ENCODE assay signal across 17 cellular contexts in the genomic region with DNA sequence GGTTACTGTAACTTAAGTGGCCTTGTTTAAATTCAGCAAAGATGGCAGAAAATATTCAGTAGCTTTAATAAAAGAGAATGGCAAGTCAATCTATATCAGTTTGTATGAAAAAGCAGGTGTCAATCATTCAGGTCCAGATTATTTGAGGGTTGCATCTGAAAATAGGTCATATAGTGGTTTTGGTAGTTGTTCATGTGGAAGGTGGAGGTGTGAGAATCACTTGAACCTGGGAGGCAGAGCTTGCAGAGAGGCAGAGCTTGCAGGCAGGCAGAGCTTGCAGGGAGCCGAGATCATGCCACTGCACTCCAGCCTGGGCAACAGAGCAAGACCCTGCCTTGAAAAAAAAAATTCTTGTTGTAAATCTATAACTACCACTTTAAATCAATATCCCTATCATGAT.
DNase-seq lines count a peak whose midpoint lies in the region; ATAC-seq and TF ChIP-seq lines count a peak whose summit lies in the region.
"Had no signal": no experiment of that assay in that cellular context is flagged by ENCODE, and none has a peak within 500 bp of the region (broad histone marks: within the 10 kb centered on the region; RNA-seq: fewer than 3 reads in every experiment).

No MANE protein-coding gene starts in this region.

- H4K20me1 ChIP-seq in KMS-11 (ENCODE audit: insufficient read depth) = no peaks in the 10 kb centered on the region

- H3K9me3 Mint-ChIP-seq in WTC11 (peaks cover 18% of the 10 kb centered on the region), immature natural killer cell (peaks cover 0 to 1% (median 0%) of the 10 kb centered on the region in 6 donors)
- H3K9me3 Mint-ChIP-seq in stimulated activated effector memory CD8-positive, alpha-beta T cell treated with anti-CD3 and anti-CD28 coated beads, Interleukin-12 subunit alpha, Interleukin-12 subunit beta, amount 100 ng/mL, for 72 hours = no peaks in the 10 kb centered on the region
- H3K9me3 Mint-ChIP-seq: CD8-positive, alpha-beta T cell; HFFc6 had no signal

- DNase-seq in WTC11 (ENCODE audit: low spot score) (no peak), immature natural killer cell (no peak), NCI-H446 treated with DMSO at 0.1 percent for 48 hours (lab: John Stamatoyannopoulos, UW) (no peak), SJCRH30 (no peak)
- DNase-seq in stimulated activated effector memory CD8-positive, alpha-beta T cell treated with anti-CD3 and anti-CD28 coated beads, Interleukin-12 subunit alpha, Interleukin-12 subunit beta, amount 100 ng/mL, for 72 hours (ENCODE audit: low spot score in 2 of 2) = no peak
- DNase-seq in stimulated activated CD4-positive, alpha-beta T cell treated with anti-CD3 and anti-CD28 coated beads, Interleukin-4, amount 100 ng/mL, for 4 hours = no peak
- DNase-seq: BE2C; Caco-2; CD8-positive, alpha-beta T cell; DMS53; GF-D8; HCEC 1CT; HFFc6 had no signal

- H3K9me3 ChIP-seq in SJCRH30 (replicated peaks) = no peaks in the 10 kb centered on the region
- H3K9me3 ChIP-seq: A549, BE2C, Caco-2 had no signal

- POLR2A ChIA-PET in WTC11 (lab: Charles Lee) = no interaction called here

- no peak overlapping the region for H2AFZ ChIP-seq in KMS-11 (ENCODE audit: low read depth)

- no peak overlapping the region for H3K27ac ChIP-seq in KMS-11
- H3K27ac ChIP-seq in SJCRH30 = no peak overlapping the region
- H3K27ac ChIP-seq: A549, C4-2B, HL-60 had no signal

- H3K4me1 ChIP-seq in KMS-11 (ENCODE audit: low read depth, poor library complexity, severe bottlenecking) = peaks cover 69% of the 10 kb centered on the region
- no peaks in the 10 kb centered on the region for H3K4me1 ChIP-seq in SJCRH30
- H3K4me1 ChIP-seq: A549, BE2C, Caco-2 had no signal

- CTCF ChIA-PET in WTC11 (lab: Charles Lee) = no interaction called here

- peak overlapping the region; percentile 4; the same call in 1 of the 2 replicates for H3K4me2 ChIP-seq in KMS-11
- H3K4me2 ChIP-seq: A549 had no signal

- H3K4me3 Mint-ChIP-seq in WTC11 (no peak overlapping the region), immature natural killer cell (peak overlapping the region; percentile 39 to 86 (median 76))
- no peak overlapping the region for H3K4me3 Mint-ChIP-seq in stimulated activated effector memory CD8-positive, alpha-beta T cell treated with anti-CD3 and anti-CD28 coated beads, Interleukin-12 subunit alpha, Interleukin-12 subunit beta, amount 100 ng/mL, for 72 hours
- H3K4me3 Mint-ChIP-seq: CD8-positive, alpha-beta T cell; HFFc6 had no signal

- H3K36me3 Mint-ChIP-seq in WTC11 = peaks cover 15% of the 10 kb centered on the region
- H3K36me3 Mint-ChIP-seq in immature natural killer cell = peaks cover 0 to 11% (median 0%) of the 10 kb centered on the region in 3 donors
- no peaks in the 10 kb centered on the region for H3K36me3 Mint-ChIP-seq in stimulated activated effector memory CD8-positive, alpha-beta T cell treated with anti-CD3 and anti-CD28 coated beads, Interleukin-12 subunit alpha, Interleukin-12 subunit beta, amount 100 ng/mL, for 72 hours
- H3K36me3 Mint-ChIP-seq: CD8-positive, alpha-beta T cell had no signal

- no peak for TF ChIP-seq CTCF in KMS-11 (conservative IDR thresholded peaks at IDR 0.05; ENCODE audit: low read depth, low read length)
- no peak for TF ChIP-seq CTCF in WTC11 (IDR thresholded peaks at IDR 0.05)

- no peaks in the 10 kb centered on the region for H3K36me3 ChIP-seq in KMS-11 (ENCODE audit: insufficient read depth)
- no peaks in the 10 kb centered on the region for H3K36me3 ChIP-seq in SJCRH30
- H3K36me3 ChIP-seq: BE2C had no signal

- H3K9ac ChIP-seq in KMS-11 = no peak overlapping the region

- H3K79me2 ChIP-seq in KMS-11 (ENCODE audit: insufficient read depth, low read depth) = no peaks in the 10 kb centered on the region

- H3K27me3 Mint-ChIP-seq in WTC11 (ENCODE audit: low read depth) = no peaks in the 10 kb centered on the region; the same call in 1 of the 2 replicates
- peaks cover 0 to 5% (median 2%) of the 10 kb centered on the region in 3 donors for H3K27me3 Mint-ChIP-seq in immature natural killer cell (ENCODE audit: low read depth in 3 of 3)

- ATAC-seq in WTC11 = no peak
- ATAC-seq in stimulated activated effector memory CD8-positive, alpha-beta T cell treated with anti-CD3 and anti-CD28 coated beads, Interleukin-12 subunit alpha, Interleukin-12 subunit beta, amount 100 ng/mL, for 72 hours = no peak
- ATAC-seq: A549; CD8-positive, alpha-beta T cell had no signal

- H3K27ac Mint-ChIP-seq in WTC11 (no peak overlapping the region), immature natural killer cell (peak overlapping the region; percentile 79 to 90 (median 82))
- H3K27ac Mint-ChIP-seq in stimulated activated effector memory CD8-positive, alpha-beta T cell treated with anti-CD3 and anti-CD28 coated beads, Interleukin-12 subunit alpha, Interleukin-12 subunit beta, amount 100 ng/mL, for 72 hours = peak overlapping the region; percentile 83
- H3K27ac Mint-ChIP-seq: CD8-positive, alpha-beta T cell; HFFc6 had no signal

- H3K4me3 ChIP-seq in KMS-11 (IDR thresholded peaks at IDR 0.05; ENCODE audit: insufficient read depth, low read depth, low read length) = no peak overlapping the region
- no peak overlapping the region for H3K4me3 ChIP-seq in SJCRH30
- H3K4me3 ChIP-seq: A549 had no signal

- H3K4me1 Mint-ChIP-seq in WTC11 = peaks cover 8% of the 10 kb centered on the region
- H3K4me1 Mint-ChIP-seq in immature natural killer cell = peaks cover 37 to 48% of the 10 kb centered on the region in 2 donors
- H3K4me1 Mint-ChIP-seq in stimulated activated effector memory CD8-positive, alpha-beta T cell treated with anti-CD3 and anti-CD28 coated beads, Interleukin-12 subunit alpha, Interleukin-12 subunit beta, amount 100 ng/mL, for 72 hours = peaks cover 36% of the 10 kb centered on the region

- no peaks in the 10 kb centered on the region for H3K27me3 ChIP-seq in KMS-11 (ENCODE audit: insufficient read depth, low read depth)
- H3K27me3 ChIP-seq in SJCRH30 = no peaks in the 10 kb centered on the region
- H3K27me3 ChIP-seq: BE2C had no signal

TF ChIP-seq in WTC11, 78 proteins besides CTCF, POLR2A, EP300 and RAD21:
- TF ChIP-seq SMAD3 (CRISPR knock-in tag; IDR thresholded peaks at IDR 0.05; ENCODE audit: borderline replicate concordance) (no peak), ZNF121 (CRISPR knock-in tag; IDR thresholded peaks at IDR 0.05) (0 out of 2 replicates have a peak, but pooled peaks have one; percentile 42)
TF ChIP-seq in WTC11: peak in this region for 1.

Comparison
In these comparisons a context has a peak if more than half of its experiments do, and no peak if none do; other contexts are left out.
1. H3K4me3 Mint-ChIP-seq: peak in immature natural killer cell (5 of 5); none in WTC11 (single experiment) and stimulated activated effector memory CD8-positive, alpha-beta T cell treated with anti-CD3 and anti-CD28 coated beads, Interleukin-12 subunit alpha, Interleukin-12 subunit beta, amount 100 ng/mL, for 72 hours (single experiment).